8 cellular contexts compared by ENCODE assay signal in genomic region chr3:16828815-16829214, GRCh38. TPM values are rescaled to one million over a fixed set of nuclear protein-coding genes. Genes with fewer than 3 reads are reported as not detected.
A peak's percentile ranks its signal among the peaks of the same experiment; 100 is the strongest.
DNase-seq lines count a peak whose midpoint lies in the region; ATAC-seq and TF ChIP-seq lines count a peak whose summit lies in the region.

No MANE protein-coding gene starts in this region.

- TF ChIP-seq CTCF in HEK293 (tag by site-specific recombination; IDR thresholded peaks at IDR 0.05) (no peak), SK-N-SH (IDR thresholded peaks at IDR 0.05) (peak; percentile 55), mammary epithelial cell (conservative IDR thresholded peaks at IDR 0.05 in 1 of 2, IDR thresholded peaks at IDR 0.05 in 1 of 2; ENCODE audit: extremely low read depth in 1 of 2, insufficient read depth in 1 of 2, low read depth in 1 of 2, low read length in 2 of 2) (peak; percentile 13 to 14), nephron progenitor cell (IDR thresholded peaks at IDR 0.05) (peak; percentile 37)

- CTCF ChIA-PET in HEK293 (lab: Yijun Ruan, JAX) (interaction anchor here (0.6 to 2.3 kb wide), 15 partner anchors 10 to 404 kb away, joined by 3 to 16 read pairs (median 4); no protein-coding TSS in a partner anchor), SK-N-SH (lab: Yijun Ruan, JAX) (interaction anchor here (0.7 to 1.4 kb wide), 7 partner anchors 8 to 264 kb away, joined by 3 to 4 read pairs (median 3); no protein-coding TSS in a partner anchor), mammary epithelial cell (lab: Charles Lee; ENCODE audit: low non-redundant PET) (no interaction called here)

- no TSS peak for BruUV-seq in mammary epithelial cell (replicated peaks; lab: Mats Ljungman, UMichigan)

- H3K4me1 ChIP-seq in HEK293 (ENCODE audit: control insufficient read depth, insufficient read depth, low read length) (no peaks in the 10 kb centered on the region), SK-N-SH (ENCODE audit: control insufficient read depth in 1 of 2, insufficient read depth in 2 of 2, low read depth in 1 of 2, low read length in 1 of 2) (no peaks in the 10 kb centered on the region), mammary epithelial cell (ENCODE audit: insufficient read depth, low read length) (no peaks in the 10 kb centered on the region)

- in situ Hi-C loops in mammary epithelial cell (cut with MboI; ENCODE audit: low sequenced_read_pairs in 2 of 2) = no loop called here

- intact Hi-C loops in mammary epithelial cell (cut with micrococcal nuclease) = no loop called here

- 36% methylated on average over 3 of the region's 3 CpGs for whole genome bisulfite sequencing in SK-N-SH (ENCODE audit: low lambda C conversion rate)
- 34% methylated on average over 3 of the region's 3 CpGs for WGBS in mammary epithelial cell (ENCODE audit: low coverage, missing lambda C conversion rate)

- H3K9ac ChIP-seq in SK-N-SH = no peak overlapping the region
- no peak overlapping the region for H3K9ac ChIP-seq in mammary epithelial cell (ENCODE audit: insufficient read depth, low read length)

- H3K27me3 ChIP-seq in SK-N-SH (ENCODE audit: insufficient read depth) (no peaks in the 10 kb centered on the region), mammary epithelial cell (ENCODE audit: insufficient read depth, low read length) (no peaks in the 10 kb centered on the region)

- no peaks in the 10 kb centered on the region for H3F3A ChIP-seq in SK-N-SH (replicated peaks; ENCODE audit: insufficient read depth)

- H3K4me2 ChIP-seq in SK-N-SH (no peak overlapping the region), mammary epithelial cell (ENCODE audit: insufficient read depth, low read depth, low read length) (no peak overlapping the region)

- no peaks in the 10 kb centered on the region for H3K27me3 Mint-ChIP-seq in nephron progenitor cell (ENCODE audit: low read depth, poor library complexity)

- POLR2A ChIA-PET in HEK293 (lab: Yijun Ruan, JAX) (interaction anchor here (0.6 kb wide), 1 partner anchor 24 kb away, joined by 3 read pairs; no protein-coding TSS in a partner anchor), SK-N-SH (lab: Yijun Ruan, JAX) (no interaction called here)

- H3K27ac ChIP-seq in HEK293 (ENCODE audit: extremely low read depth, low read depth, low read length) (no peak overlapping the region), SK-N-SH (ENCODE audit: low read depth in 2 of 2, low read length in 1 of 2) (no peak overlapping the region), mammary epithelial cell (ENCODE audit: insufficient read depth, low read depth, low read length) (no peak overlapping the region)

- H3K9me2 ChIP-seq in SK-N-SH = no peaks in the 10 kb centered on the region

- no peaks in the 10 kb centered on the region for H3K4me1 Mint-ChIP-seq in nephron progenitor cell

- dilution Hi-C loops in mammary epithelial cell (cut with HindIII; ENCODE audit: low sequenced_read_pairs) = no loop called here

- H3K9me3 ChIP-seq in HEK293 (ENCODE audit: control insufficient read depth, insufficient read depth, low read depth, low read length) = no peaks in the 10 kb centered on the region
- H3K9me3 ChIP-seq in SK-N-SH = no peaks in the 10 kb centered on the region
- no peaks in the 10 kb centered on the region for H3K9me3 ChIP-seq in mammary epithelial cell (replicated peaks; ENCODE audit: insufficient read depth, low read length)

- no peak for ATAC-seq in HG03045 (IDR thresholded peaks at IDR 0.05; ENCODE audit: unreplicated experiment)
- no peak for ATAC-seq in HG02938 (IDR thresholded peaks at IDR 0.05; ENCODE audit: unreplicated experiment)

- H3K36me3 Mint-ChIP-seq in nephron progenitor cell (ENCODE audit: low read depth) = no peaks in the 10 kb centered on the region

- no peaks in the 10 kb centered on the region for H3K9me3 Mint-ChIP-seq in nephron progenitor cell

- no peak overlapping the region for H3K4me3 Mint-ChIP-seq in nephron progenitor cell

- no peaks in the 10 kb centered on the region for H4K20me1 ChIP-seq in SK-N-SH (ENCODE audit: insufficient read depth)
- H4K20me1 ChIP-seq in mammary epithelial cell (ENCODE audit: insufficient read depth, low read length) = no peaks in the 10 kb centered on the region

- H3K4me3 ChIP-seq in HEK293 (ENCODE audit: low read depth, low read length) = no peak overlapping the region
- no peak overlapping the region for H3K4me3 ChIP-seq in SK-N-SH (ENCODE audit: low read depth in 2 of 2, low read length in 1 of 2)
- no peak overlapping the region for H3K4me3 ChIP-seq in mammary epithelial cell (replicated peaks in 1 of 3; ENCODE audit: insufficient read depth in 1 of 3, low read depth in 2 of 3, low read length in 3 of 3)

- no peak overlapping the region for H2AFZ ChIP-seq in SK-N-SH (ENCODE audit: low read depth)
- H2AFZ ChIP-seq in mammary epithelial cell (ENCODE audit: low read depth, low read length) = no peak overlapping the region

- H3K27ac Mint-ChIP-seq in nephron progenitor cell = no peak overlapping the region

- DNase-seq in GM04504 (ENCODE audit: low read depth) (peak; percentile 4), SK-N-SH (no peak), mammary epithelial cell (peak; percentile 6), nephron progenitor cell (peak; percentile 25), NCI-H774 (lab: John Stamatoyannopoulos, UW) (no peak)

- no peak for TF ChIP-seq EP300 in SK-N-SH (IDR thresholded peaks at IDR 0.05; ENCODE audit: borderline replicate concordance in 1 of 2, low read depth in 1 of 2, low read length in 1 of 2)

- TF ChIP-seq RAD21 in SK-N-SH (IDR thresholded peaks at IDR 0.05; ENCODE audit: low read length) = peak; percentile 56

- H3K79me2 ChIP-seq in SK-N-SH (ENCODE audit: insufficient read depth) (no peaks in the 10 kb centered on the region), mammary epithelial cell (ENCODE audit: insufficient read depth, low read length) (no peaks in the 10 kb centered on the region)

- H3K36me3 ChIP-seq in HEK293 (ENCODE audit: control insufficient read depth in 2 of 2, insufficient read depth in 1 of 2, low read length in 2 of 2) (no peaks in the 10 kb centered on the region), SK-N-SH (replicated peaks in 1 of 2; ENCODE audit: control insufficient read depth in 1 of 2, insufficient read depth in 2 of 2, low read length in 1 of 2) (no peaks in the 10 kb centered on the region), mammary epithelial cell (ENCODE audit: insufficient read depth, low read length) (no peaks in the 10 kb centered on the region)

TF ChIP-seq in HEK293, 187 proteins besides CTCF, POLR2A, EP300 and RAD21:
- TF ChIP-seq ZNF704 (tag by site-specific recombination; IDR thresholded peaks at IDR 0.05) (no peak), ZNF654 (tag by site-specific recombination; IDR thresholded peaks at IDR 0.05; ENCODE audit: low read depth) (peak; percentile 61)

TF ChIP-seq in SK-N-SH, 30 proteins besides CTCF, POLR2A, EP300 and RAD21:
- no peak for TF ChIP-seq RXRA (IDR thresholded peaks at IDR 0.05; ENCODE audit: borderline replicate concordance, low read depth)
- TF ChIP-seq SMC3 (IDR thresholded peaks at IDR 0.05; ENCODE audit: low read depth, low read length) = peak; percentile 37

RNA-seq across cellular contexts. Expression of gene PLCL2, which starts 55.9 kb away (rescaled TPM):
- polyA plus RNA-seq in SK-N-SH (2012; rRNA removed) (0.85 and 1.1 TPM in 2 replicates), mammary epithelial cell (0.15 TPM)
- 1.3 TPM in 2 replicates for polyA plus RNA-seq in SK-N-SH (2012; cell fraction: cytosol; rRNA removed)
- 0.83 and 1.0 TPM in 2 replicates for polyA plus RNA-seq in SK-N-SH (2012; cell fraction: nucleus; rRNA removed)
- under 1 TPM; 0.28 to 0.33 TPM for total RNA-seq in mammary epithelial cell
- not detected for polyA minus RNA-seq in mammary epithelial cell

Comparison
In these comparisons a context has a peak if more than half of its experiments do, and no peak if none do; other contexts are left out.
1. DNase-seq: peak in GM04504 (single experiment), mammary epithelial cell (single experiment) and nephron progenitor cell (single experiment); none in SK-N-SH (single experiment) and NCI-H774 (single experiment).